ENCODE assay signal across 7 cellular contexts in the genomic region with DNA sequence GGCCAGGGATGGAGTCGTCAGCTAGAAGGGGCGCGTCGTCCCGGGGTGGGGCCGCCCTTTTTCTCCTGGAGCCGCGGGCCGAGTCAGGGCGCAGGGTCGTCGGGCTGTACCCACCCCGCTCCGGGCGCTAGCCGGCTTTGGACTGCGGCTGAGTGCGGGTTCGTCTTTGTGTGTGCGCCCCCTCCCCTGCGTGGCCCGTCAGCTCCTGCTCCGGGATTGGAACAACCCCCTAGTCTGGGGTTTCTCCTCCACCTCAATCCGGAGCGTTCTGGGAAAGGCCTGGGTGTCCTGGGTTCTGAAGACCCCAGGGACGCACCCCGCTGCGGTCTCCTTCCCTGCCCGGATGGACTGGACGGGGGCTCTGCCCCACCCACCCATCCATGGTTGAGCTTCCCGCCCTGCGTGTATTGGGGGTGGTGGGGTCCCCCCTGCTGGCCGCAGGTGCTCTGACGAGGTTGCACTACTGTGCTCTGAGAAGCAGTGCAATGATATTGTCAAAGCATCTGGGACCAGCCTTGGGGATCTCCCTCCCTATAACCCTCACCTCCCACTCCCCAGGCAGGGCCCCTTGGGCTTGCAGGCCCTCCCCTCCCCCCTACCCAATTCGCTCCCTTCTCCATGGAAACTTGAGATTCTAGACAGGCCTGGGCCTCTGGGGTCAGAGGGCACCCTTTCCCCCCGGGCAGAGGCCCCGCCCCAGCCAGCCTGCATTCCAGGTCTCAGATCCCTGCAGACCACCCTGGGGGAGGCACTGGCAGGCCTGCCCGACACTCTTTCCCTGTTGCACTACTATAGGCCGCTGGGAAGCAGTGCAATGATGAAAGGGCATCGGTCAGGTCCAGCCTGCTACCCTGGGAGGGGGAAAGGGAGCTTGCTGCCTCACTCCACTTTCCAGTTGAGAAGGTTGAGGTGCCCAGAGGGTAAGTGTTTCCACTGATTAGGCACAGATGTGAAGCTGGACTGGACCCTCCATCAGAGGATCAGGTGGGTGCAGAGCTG. TPM values are rescaled to one million over a fixed set of nuclear protein-coding genes. Genes with fewer than 3 reads are reported as not detected.
DNase-seq lines count a peak whose midpoint lies in the region; ATAC-seq and TF ChIP-seq lines count a peak whose summit lies in the region.

No MANE protein-coding gene starts in this region.

- no peaks in the 10 kb centered on the region for H4K20me1 ChIP-seq in GM23248 (ENCODE audit: insufficient read depth)

- no peak for DNase-seq in GM23248
- DNase-seq in RKO (ENCODE audit: low spot score), result peak; percentile 50
- peak; percentile 37 for DNase-seq in glutamatergic neuron
- no peak for DNase-seq in stimulated activated naive B cell treated with anti-CD40 and anti-IgM and Interleukin-4, amounts not matched to agents 10 μg/mL and 1 μg/mL and 100 μg/mL, for 72 hours
- no peak for DNase-seq in DMS 273 (lab: John Stamatoyannopoulos, UW; ENCODE audit: unreplicated experiment)
- no peak for DNase-seq in NCI-H510A (lab: John Stamatoyannopoulos, UW)

- H3K27me3 ChIP-seq in GM23248 (replicated peaks; ENCODE audit: insufficient read depth), result no peaks in the 10 kb centered on the region

- peaks cover 13% of the 10 kb centered on the region for H3K9me3 Mint-ChIP-seq in glutamatergic neuron (ENCODE audit: unreplicated experiment)
- H3K9me3 Mint-ChIP-seq in stimulated activated naive B cell treated with anti-CD40 and anti-IgM and Interleukin-4, amounts not matched to agents 10 μg/mL and 1 μg/mL and 100 μg/mL, for 72 hours, result peaks cover 0 to 4% of the 10 kb centered on the region in 2 donors

- 0 out of 2 replicates have a peak, but pooled peaks cover 7% of the 10 kb centered on the region for H3K4me1 ChIP-seq in GM23248 (ENCODE audit: insufficient read depth)

- H3K9me2 ChIP-seq in GM23248 (ENCODE audit: insufficient read depth), result no peaks in the 10 kb centered on the region

- WGBS in GM23248 (ENCODE audit: low coverage in 1 of 2, low lambda C conversion rate in 2 of 2, missing lambda C conversion rate in 2 of 2), 2 experiments, result 21 to 26% methylated on average over 29 to 33 of the region's 40 CpGs

- H3K4me3 ChIP-seq in GM23248, result peak overlapping the region; percentile 83

- H3K27ac ChIP-seq in GM23248, result no peak overlapping the region

- no peak for ATAC-seq in stimulated activated naive B cell treated with anti-CD40 and anti-IgM and Interleukin-4, amounts not matched to agents 10 μg/mL and 1 μg/mL and 100 μg/mL, for 72 hours (replicated peaks)
- ATAC-seq in HG03521 (IDR thresholded peaks at IDR 0.05; ENCODE audit: unreplicated experiment), result no peak

- in situ Hi-C loops in GM23248 (cut with MboI), result no loop called here

- peak overlapping the region; percentile 87 for H3K4me2 ChIP-seq in GM23248 (ENCODE audit: unreplicated experiment)

- H3K79me2 ChIP-seq in GM23248 (ENCODE audit: insufficient read depth), result no peaks in the 10 kb centered on the region

- H3K9ac ChIP-seq in GM23248, result peak overlapping the region; percentile 80

- peaks cover 14% of the 10 kb centered on the region for H3K4me1 Mint-ChIP-seq in glutamatergic neuron (ENCODE audit: low read depth, unreplicated experiment)
- H3K4me1 Mint-ChIP-seq in stimulated activated naive B cell treated with anti-CD40 and anti-IgM and Interleukin-4, amounts not matched to agents 10 μg/mL and 1 μg/mL and 100 μg/mL, for 72 hours, result peaks cover 28 to 49% of the 10 kb centered on the region in 2 donors

- H3K9me3 ChIP-seq in GM23248 (ENCODE audit: low read depth), result no peaks in the 10 kb centered on the region

- H3K36me3 ChIP-seq in GM23248 (ENCODE audit: low read depth), result no peaks in the 10 kb centered on the region

- no peak for TF ChIP-seq CTCF in glutamatergic neuron (IDR thresholded peaks at IDR 0.05; ENCODE audit: partially characterized antibody, unreplicated experiment)

- peak overlapping the region; percentile 97 for H2AFZ ChIP-seq in GM23248

- peak overlapping the region; percentile 98 for H3K27ac Mint-ChIP-seq in glutamatergic neuron (ENCODE audit: unreplicated experiment)
- H3K27ac Mint-ChIP-seq in stimulated activated naive B cell treated with anti-CD40 and anti-IgM and Interleukin-4, amounts not matched to agents 10 μg/mL and 1 μg/mL and 100 μg/mL, for 72 hours, result no peak overlapping the region

- peak overlapping the region; percentile 95 for H3K4me3 Mint-ChIP-seq in glutamatergic neuron (ENCODE audit: unreplicated experiment)
- H3K4me3 Mint-ChIP-seq in stimulated activated naive B cell treated with anti-CD40 and anti-IgM and Interleukin-4, amounts not matched to agents 10 μg/mL and 1 μg/mL and 100 μg/mL, for 72 hours, result peak overlapping the region; percentile 88 to 99

- H3F3A ChIP-seq in GM23248 (ENCODE audit: insufficient read depth), result peaks cover 15% of the 10 kb centered on the region; the same call in 1 of the 2 replicates

- peaks cover 13% of the 10 kb centered on the region for H3K27me3 Mint-ChIP-seq in glutamatergic neuron (ENCODE audit: unreplicated experiment)
- H3K27me3 Mint-ChIP-seq in stimulated activated naive B cell treated with anti-CD40 and anti-IgM and Interleukin-4, amounts not matched to agents 10 μg/mL and 1 μg/mL and 100 μg/mL, for 72 hours, result no peaks in the 10 kb centered on the region

- H3K36me3 Mint-ChIP-seq in glutamatergic neuron (ENCODE audit: unreplicated experiment), result no peaks in the 10 kb centered on the region
- peaks cover 21% of the 10 kb centered on the region in 2 donors for H3K36me3 Mint-ChIP-seq in stimulated activated naive B cell treated with anti-CD40 and anti-IgM and Interleukin-4, amounts not matched to agents 10 μg/mL and 1 μg/mL and 100 μg/mL, for 72 hours

RNA-seq across cellular contexts. Expression of a gene that starts 10.7 kb away (rescaled TPM):
- total RNA-seq in GM23248 (2014; rRNA removed; shearing (Covaris generic)), result 28.8 and 33.9 TPM in 2 replicates
- polyA plus RNA-seq in GM23248 (2016; fragmentation: Nextera tagmentation; extraction: Ambion mirVana), result 37.2 and 38.7 TPM in 2 replicates
- total RNA-seq in glutamatergic neuron (ENCODE audit: unreplicated experiment), result 24.0 TPM

RNA-seq across cellular contexts. Expression of a gene that starts 13.0 kb away (rescaled TPM):
- total RNA-seq in GM23248 (2014; rRNA removed; shearing (Covaris generic)), result 22.3 and 23.7 TPM in 2 replicates
- polyA plus RNA-seq in GM23248 (2016; fragmentation: Nextera tagmentation; extraction: Ambion mirVana), result 26.1 TPM in 2 replicates
- total RNA-seq in glutamatergic neuron (ENCODE audit: unreplicated experiment), result 61.6 TPM

RNA-seq across cellular contexts. Expression of a gene that starts 20.3 kb away (rescaled TPM):
- total RNA-seq in GM23248 (2014; rRNA removed; shearing (Covaris generic)), result 0.54 TPM in 1 of 2 replicates, not detected in the other
- 0.10 TPM in 1 of 2 replicates, not detected in the other for polyA plus RNA-seq in GM23248 (2016; fragmentation: Nextera tagmentation; extraction: Ambion mirVana)
- total RNA-seq in glutamatergic neuron (ENCODE audit: unreplicated experiment), result 0.71 TPM

RNA-seq across cellular contexts. Expression of a gene that starts 23.0 kb away (rescaled TPM):
- 27.1 and 31.5 TPM in 2 replicates for total RNA-seq in GM23248 (2014; rRNA removed; shearing (Covaris generic))
- polyA plus RNA-seq in GM23248 (2016; fragmentation: Nextera tagmentation; extraction: Ambion mirVana), result 20.0 and 25.1 TPM in 2 replicates
- total RNA-seq in glutamatergic neuron (ENCODE audit: unreplicated experiment), result 10.3 TPM

Comparison
In these comparisons a context has a peak if more than half of its experiments do, and no peak if none do; other contexts are left out.
1. DNase-seq: peak in RKO (single experiment) and glutamatergic neuron (single experiment); none in GM23248 (single experiment), stimulated activated naive B cell treated with anti-CD40 and anti-IgM and Interleukin-4, amounts not matched to agents 10 μg/mL and 1 μg/mL and 100 μg/mL, for 72 hours (single experiment), DMS 273 (single experiment) and NCI-H510A (single experiment).